Comparison of ENCODE assay signal across 1 cellular context in the genomic region with DNA sequence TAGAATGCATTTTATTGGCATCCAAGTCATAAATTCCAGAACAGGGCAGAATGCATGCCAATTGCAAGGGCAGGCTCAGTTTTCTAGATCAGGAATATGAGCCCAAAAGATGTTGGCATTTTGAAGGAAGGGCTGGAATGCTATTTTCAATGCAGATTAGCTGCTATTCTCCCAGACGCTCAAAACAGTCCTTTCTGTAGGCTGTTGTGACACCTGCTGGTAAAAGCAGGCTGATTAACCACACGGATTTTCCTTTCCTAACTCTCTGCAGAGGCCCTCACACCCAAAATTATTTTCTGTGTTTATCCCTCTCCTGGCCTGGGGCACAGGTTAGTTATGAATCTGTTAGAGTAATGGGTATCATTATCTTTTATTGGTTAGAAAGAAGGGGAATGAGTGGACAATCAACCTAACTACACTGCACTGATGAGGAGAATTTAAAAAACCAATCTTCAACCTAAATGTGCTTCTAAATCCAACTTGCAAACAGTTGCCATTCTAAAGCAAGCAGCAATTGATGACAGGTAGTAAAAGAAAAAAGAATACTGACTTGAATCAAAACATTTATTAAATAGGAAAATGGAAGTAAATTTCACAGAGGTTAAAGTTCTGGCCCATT.
TF ChIP-seq lines count a peak whose summit lies in the region.

No MANE protein-coding gene starts in this region.

TF ChIP-seq in H1, 55 proteins besides CTCF, POLR2A, EP300 and RAD21:
- no peak for TF ChIP-seq SAP30 (IDR thresholded peaks at IDR 0.05; ENCODE audit: insufficient read depth, insufficient replicate concordance, low read length)
- 0 out of 2 replicates have a peak, but pooled peaks have one; percentile 5 for TF ChIP-seq SRF (IDR thresholded peaks at IDR 0.05; ENCODE audit: low read depth, low read length)
- TF ChIP-seq SIN3A (conservative IDR thresholded peaks at IDR 0.05 in 1 of 2, IDR thresholded peaks at IDR 0.05 in 1 of 2; ENCODE audit: low read depth in 1 of 2, low read length in 2 of 2): no peak
- no peak for TF ChIP-seq ZNF274 (IDR thresholded peaks at IDR 0.05; ENCODE audit: borderline replicate concordance, extremely low read depth, low read length)
- peak; percentile 90 for TF ChIP-seq TEAD4 (IDR thresholded peaks at IDR 0.05; ENCODE audit: low read depth, low read length)
TF ChIP-seq in H1: peak in this region for 2.
